Comparison of ENCODE assay signal across 6 cellular contexts in the genomic region with DNA sequence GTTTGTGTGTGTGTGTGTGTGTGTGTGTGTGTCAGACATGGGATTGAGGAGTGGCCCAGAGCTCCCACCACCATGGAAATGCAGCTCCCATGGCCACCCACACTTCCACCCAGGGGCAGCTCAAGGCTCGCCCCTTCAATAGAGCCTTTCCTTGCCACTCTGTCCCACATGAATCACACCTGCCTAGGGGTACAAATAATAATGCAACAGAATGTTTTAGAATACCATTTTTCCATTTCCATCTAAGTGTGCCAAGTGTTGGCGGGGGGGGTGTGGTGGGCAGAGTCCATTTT. TPM values are rescaled to one million over a fixed set of nuclear protein-coding genes. Genes with fewer than 3 reads are reported as not detected.
"Had no signal": no experiment of that assay in that cellular context is flagged by ENCODE, and none has a peak within 500 bp of the region (broad histone marks: within the 10 kb centered on the region; RNA-seq: fewer than 3 reads in every experiment).

No MANE protein-coding gene starts in this region.

RNA-seq across cellular contexts. Expression of a gene that starts 19.7 kb away (rescaled TPM):
- total RNA-seq: activated CD4-positive, alpha-beta memory T cell treated with anti-CD3 and anti-CD28 coated beads for 36 hours; activated CD4-positive, alpha-beta T cell treated with anti-CD3 and anti-CD28 coated beads for 36 hours; activated T-cell treated with anti-CD3 and anti-CD28 coated beads, Interleukin-2, amount 50 U/mL, for 4 hours; activated T-helper 1 cell treated with anti-CD3 and anti-CD28 coated beads, Interleukin-12 subunit alpha, Interleukin-12 subunit beta, Interleukin-2, Interleukin-4 antibody, amounts not matched to agents 30 ng/mL and 10 ng/mL and 1 ng/mL, durations not matched to agents 14 hours and 24 hours and 36 hours; Peyer's patch; SJCRH30 had no signal

RNA-seq across cellular contexts. Expression of a gene that starts 23.3 kb away (rescaled TPM):
- total RNA-seq: SJCRH30 had no signal
